ENCODE assay signal across 28 cellular contexts in genomic region chr4:139710073-139710472, GRCh38. TPM values are rescaled to one million over a fixed set of nuclear protein-coding genes. Genes with fewer than 3 reads are reported as not detected.
DNase-seq lines count a peak whose midpoint lies in the region; ATAC-seq and TF ChIP-seq lines count a peak whose summit lies in the region.
"Had no signal": no experiment of that assay in that cellular context is flagged by ENCODE, and none has a peak within 500 bp of the region (broad histone marks: within the 10 kb centered on the region; RNA-seq: fewer than 3 reads in every experiment).

No MANE protein-coding gene starts in this region.

- no peak overlapping the region for H3K14ac ChIP-seq in mesenchymal stem cell (ENCODE audit: low read length in 2 of 2)

- no peak overlapping the region for H2BK5ac ChIP-seq in mesenchymal stem cell (ENCODE audit: low read depth, low read length, poor library complexity, severe bottlenecking)

- no peak overlapping the region for H3K4ac ChIP-seq in mesenchymal stem cell (ENCODE audit: low read depth in 1 of 2, low read length in 2 of 2)

- H4K91ac ChIP-seq in mesenchymal stem cell (ENCODE audit: low read length): no peak overlapping the region

- H3K27me3 ChIP-seq in left ventricle myocardium inferior (ENCODE audit: low read depth): no peaks in the 10 kb centered on the region
- H3K27me3 ChIP-seq in mesenchymal stem cell (ENCODE audit: control insufficient read depth in 1 of 2, insufficient read depth in 1 of 2, low read length in 2 of 2): no peaks in the 10 kb centered on the region
- no peaks in the 10 kb centered on the region for H3K27me3 ChIP-seq in smooth muscle cell (ENCODE audit: low read depth)
- H3K27me3 ChIP-seq: SJSA1 had no signal

- no peak for DNase-seq in left ventricle myocardium superior
- no peak for DNase-seq in left ventricle myocardium inferior
- peak; percentile 71 for DNase-seq in astrocyte of the hippocampus (ENCODE audit: low read depth, low spot score)
- DNase-seq in mesenchymal stem cell: no peak
- DNase-seq in smooth muscle cell (lab: John Stamatoyannopoulos, UW; ENCODE audit: unreplicated experiment): no peak
- no peak for DNase-seq in GM10266 (ENCODE audit: extremely low spot score)
- DNase-seq: 8988T; ACHN; AML-193; C1 segment of cervical spinal cord; CD4-positive, alpha-beta memory T cell; COR-L47; Karpas-422; NCI-H1092; NCI-H1436; NCI-H187; NCI-H2081 treated with DMSO at 0.1 percent for 48 hours; NCI-H2171; NCI-H226; NCI-H510A; Right ventricle myocardium superior; RPMI8226 had no signal

- H3K79me1 ChIP-seq in mesenchymal stem cell (replicated peaks; ENCODE audit: low read length, poor library complexity, severe bottlenecking): peaks cover 8% of the 10 kb centered on the region

- no peak overlapping the region for H3K4me2 ChIP-seq in mesenchymal stem cell (ENCODE audit: low read length, poor library complexity, severe bottlenecking)
- peak overlapping the region; percentile 39 for H3K4me2 ChIP-seq in smooth muscle cell

- intact Hi-C loops in left ventricle myocardium superior (cut with micrococcal nuclease) (no loop called here), left ventricle myocardium inferior (cut with micrococcal nuclease) (no loop called here)

- TF ChIP-seq CTCF in left ventricle myocardium inferior (IDR thresholded peaks at IDR 0.05; ENCODE audit: borderline replicate concordance) (no peak), smooth muscle cell (IDR thresholded peaks at IDR 0.05; ENCODE audit: borderline replicate concordance, insufficient read depth, poor library complexity, severe bottlenecking) (no peak), GM10266 (IDR thresholded peaks at IDR 0.05; ENCODE audit: control insufficient read depth, insufficient read depth, low read depth, missing control alignments) (no peak)

- no peak overlapping the region for H3K23ac ChIP-seq in mesenchymal stem cell (ENCODE audit: low read length in 2 of 2)

- H3K9ac ChIP-seq in mesenchymal stem cell (ENCODE audit: low read length) (no peak overlapping the region), smooth muscle cell (ENCODE audit: low read depth) (peak overlapping the region; percentile 77)

- no peak overlapping the region for H3K4me3 ChIP-seq in left ventricle myocardium inferior
- H3K4me3 ChIP-seq in mesenchymal stem cell (ENCODE audit: insufficient read depth in 1 of 2, low read depth in 1 of 2, low read length in 2 of 2): no peak overlapping the region
- no peak overlapping the region for H3K4me3 ChIP-seq in smooth muscle cell
- H3K4me3 ChIP-seq: GM12878, SJSA1 had no signal

- no peak overlapping the region for H2AK5ac ChIP-seq in mesenchymal stem cell (ENCODE audit: low read length, severe bottlenecking)

- H3K79me2 ChIP-seq in smooth muscle cell (ENCODE audit: low read depth): no peaks in the 10 kb centered on the region

- H4K8ac ChIP-seq in mesenchymal stem cell (ENCODE audit: low read length): no peak overlapping the region

- no peak overlapping the region for H2BK12ac ChIP-seq in mesenchymal stem cell (ENCODE audit: low read length in 2 of 2)

- ATAC-seq in left ventricle myocardium superior: peak; percentile 12
- ATAC-seq in GM21515 (IDR thresholded peaks at IDR 0.05; ENCODE audit: unreplicated experiment): no peak
- ATAC-seq in GM21390 (IDR thresholded peaks at IDR 0.05; ENCODE audit: unreplicated experiment): no peak
- ATAC-seq: GM12878, HCT116 had no signal

- H4K20me1 ChIP-seq in smooth muscle cell (ENCODE audit: low read depth): no peaks in the 10 kb centered on the region

- 100% methylated on average over 1 of the region's 2 CpGs for WGBS in mesenchymal stem cell
- WGBS in smooth muscle cell (ENCODE audit: low lambda C conversion rate): 41% methylated on average over 2 of the region's 2 CpGs

- H3F3A ChIP-seq in smooth muscle cell (ENCODE audit: low read depth): no peaks in the 10 kb centered on the region

- peaks cover 23% of the 10 kb centered on the region for H3K36me3 ChIP-seq in left ventricle myocardium inferior
- H3K36me3 ChIP-seq in mesenchymal stem cell (ENCODE audit: control insufficient read depth in 1 of 2, insufficient read depth in 2 of 2, low read depth in 1 of 2, low read length in 2 of 2): peaks cover 0 to 3% of the 10 kb centered on the region in 2 experiments
- H3K36me3 ChIP-seq in smooth muscle cell (ENCODE audit: low read depth): no peaks in the 10 kb centered on the region

- no peak overlapping the region for H2BK120ac ChIP-seq in mesenchymal stem cell (ENCODE audit: low read depth, low read length)

- H2AFZ ChIP-seq in mesenchymal stem cell (ENCODE audit: low read depth, low read length) (no peak overlapping the region), smooth muscle cell (ENCODE audit: low read depth) (no peak overlapping the region)

- peaks cover 7% of the 10 kb centered on the region for H3K9me3 ChIP-seq in left ventricle myocardium inferior (replicated peaks)
- H3K9me3 ChIP-seq in mesenchymal stem cell (ENCODE audit: control insufficient read depth, low read length): no peaks in the 10 kb centered on the region
- H3K9me3 ChIP-seq in smooth muscle cell (replicated peaks; ENCODE audit: low read depth): no peaks in the 10 kb centered on the region
- H3K9me3 ChIP-seq: SJSA1 had no signal

- H3K4me1 ChIP-seq in left ventricle myocardium inferior (peaks cover 49% of the 10 kb centered on the region), mesenchymal stem cell (ENCODE audit: control insufficient read depth, insufficient read depth, low read depth, low read length) (no peaks in the 10 kb centered on the region), smooth muscle cell (ENCODE audit: low read depth) (peaks cover 18% of the 10 kb centered on the region)
- H3K4me1 ChIP-seq: SJSA1 had no signal

- no peak overlapping the region for H3K27ac ChIP-seq in left ventricle myocardium inferior (replicated peaks)
- peak overlapping the region; percentile 10 for H3K27ac ChIP-seq in mesenchymal stem cell (ENCODE audit: low read length, poor library complexity, severe bottlenecking)
- peak overlapping the region; percentile 97 for H3K27ac ChIP-seq in smooth muscle cell (ENCODE audit: low read depth)
- H3K27ac ChIP-seq: HL-60, SJSA1 had no signal

- H2BK15ac ChIP-seq in mesenchymal stem cell (ENCODE audit: low read depth, poor library complexity, severe bottlenecking): no peak overlapping the region

- no peak overlapping the region for H3K18ac ChIP-seq in mesenchymal stem cell (ENCODE audit: low read depth in 1 of 2, low read length in 2 of 2)

RNA-seq across cellular contexts. Expression of gene MGST2, which starts 44.5 kb away (rescaled TPM):
- total RNA-seq in left ventricle myocardium superior (112 TPM), left ventricle myocardium inferior (134 TPM), smooth muscle cell (40.2 and 51.1 TPM in 2 replicates)
- 48.1 TPM for polyA plus RNA-seq in mesenchymal stem cell (2013, experiment 1 of 2)
- 51.9 TPM for polyA plus RNA-seq in mesenchymal stem cell (2013, experiment 2 of 2)
- polyA plus RNA-seq in smooth muscle cell: 27.8 and 34.0 TPM in 2 replicates
